ENCODE assay signal across 15 cellular contexts in genomic region chr6:45917439-45917838, GRCh38.
DNase-seq lines count a peak whose midpoint lies in the region; ATAC-seq and TF ChIP-seq lines count a peak whose summit lies in the region.
"Had no signal": no experiment of that assay in that cellular context is flagged by ENCODE, and none has a peak within 500 bp of the region (broad histone marks: within the 10 kb centered on the region; RNA-seq: fewer than 3 reads in every experiment).

No MANE protein-coding gene starts in this region.

- intact Hi-C loops in heart left ventricle (cut with DNase I) (loop anchor here in 3 of 10 donors (5.0 to 10.0 kb wide), 3 partner anchors 1263 to 1443 kb away; no protein-coding TSS in a partner anchor), psoas muscle (cut with DNase I) (no loop called here)

- H3K4me1 ChIP-seq in endodermal cell (ENCODE audit: control insufficient read depth, insufficient read depth, low read length) (no peaks in the 10 kb centered on the region), heart left ventricle (peaks cover 0 to 43% (median 15%) of the 10 kb centered on the region in 12 donors), psoas muscle (peaks cover 28% of the 10 kb centered on the region)
- H3K4me1 ChIP-seq: A549, BE2C had no signal

- TF ChIP-seq POLR2A in heart left ventricle (IDR thresholded peaks at IDR 0.05) = no peak

- H3K27ac ChIP-seq in endodermal cell (ENCODE audit: low read depth, low read length) (no peak overlapping the region), heart left ventricle (peak overlapping the region in 6 of 12 donors; percentile 28 to 67 (median 44)), psoas muscle (peak overlapping the region; percentile 46)
- H3K27ac ChIP-seq: A549, C4-2B, GM23248 had no signal

- peaks cover 3% of the 10 kb centered on the region for H3K4me1 Mint-ChIP-seq in endodermal cell
- H3K4me1 Mint-ChIP-seq in activated T-cell treated with anti-CD3 and anti-CD28 coated beads, Interleukin-2, amount 50 U/mL, for 4 hours (ENCODE audit: low read depth) = peaks cover 16% of the 10 kb centered on the region

- TF ChIP-seq CTCF in endodermal cell (conservative IDR thresholded peaks at IDR 0.05) = no peak
- no peak for TF ChIP-seq CTCF in heart left ventricle (IDR thresholded peaks at IDR 0.05)
- no peak for TF ChIP-seq CTCF in psoas muscle (IDR thresholded peaks at IDR 0.05)

- H3K27ac Mint-ChIP-seq in endodermal cell = no peak overlapping the region
- H3K27ac Mint-ChIP-seq: CD4-positive, alpha-beta memory T cell had no signal

- no peaks in the 10 kb centered on the region for H3K9me3 Mint-ChIP-seq in endodermal cell
- H3K9me3 Mint-ChIP-seq in activated T-cell treated with anti-CD3 and anti-CD28 coated beads, Interleukin-2, amount 50 U/mL, for 4 hours = no peaks in the 10 kb centered on the region
- H3K9me3 Mint-ChIP-seq: CD4-positive, alpha-beta memory T cell had no signal

- 87 to 95% methylated on average over 2 of the region's 2 CpGs for WGBS in endodermal cell (ENCODE audit: insufficient coverage in 1 of 2, insufficient read length in 1 of 2), 2 experiments
- WGBS in heart left ventricle, 4 donors = 36 to 69% (median 62%) methylated on average over 2 of the region's 2 CpGs
- 34 to 48% (median 35%) methylated on average over 2 of the region's 2 CpGs for WGBS in psoas muscle, 3 donors

- no peaks in the 10 kb centered on the region for H3K36me3 Mint-ChIP-seq in endodermal cell (ENCODE audit: low read depth)
- H3K36me3 Mint-ChIP-seq in activated T-cell treated with anti-CD3 and anti-CD28 coated beads, Interleukin-2, amount 50 U/mL, for 4 hours (ENCODE audit: insufficient read depth) = peaks cover 18% of the 10 kb centered on the region

- H3K9me3 ChIP-seq in endodermal cell (ENCODE audit: control insufficient read depth, low read length) (no peaks in the 10 kb centered on the region), heart left ventricle (no peaks in the 10 kb centered on the region), psoas muscle (no peaks in the 10 kb centered on the region)
- H3K9me3 ChIP-seq: A549, BE2C had no signal

- no peak overlapping the region for H3K4me3 Mint-ChIP-seq in endodermal cell
- no peak overlapping the region for H3K4me3 Mint-ChIP-seq in activated T-cell treated with anti-CD3 and anti-CD28 coated beads, Interleukin-2, amount 50 U/mL, for 4 hours
- H3K4me3 Mint-ChIP-seq: CD4-positive, alpha-beta memory T cell had no signal

- H3K27me3 Mint-ChIP-seq in endodermal cell (ENCODE audit: insufficient read depth) = peaks cover 12% of the 10 kb centered on the region
- H3K27me3 Mint-ChIP-seq in activated T-cell treated with anti-CD3 and anti-CD28 coated beads, Interleukin-2, amount 50 U/mL, for 4 hours (ENCODE audit: low read depth) = no peaks in the 10 kb centered on the region
- H3K27me3 Mint-ChIP-seq: CD4-positive, alpha-beta memory T cell had no signal

- ATAC-seq in heart left ventricle (peak; percentile 22 to 67 (median 52)), psoas muscle (peak; percentile 64 to 83 (median 76)), HG02623 (IDR thresholded peaks at IDR 0.05; ENCODE audit: unreplicated experiment) (no peak), HG03108 (IDR thresholded peaks at IDR 0.05; ENCODE audit: unreplicated experiment) (no peak)
- ATAC-seq in activated T-cell treated with anti-CD3 and anti-CD28 coated beads, Interleukin-2, amount 50 U/mL, for 4 hours = no peak
- ATAC-seq: A549, GM12878, HCT116 had no signal

- H3K27me3 ChIP-seq in endodermal cell (ENCODE audit: control insufficient read depth, insufficient read depth, low read length, poor library complexity, severe bottlenecking) (peaks cover 8% of the 10 kb centered on the region), heart left ventricle (no peaks in the 10 kb centered on the region), psoas muscle (ENCODE audit: insufficient read depth in 3 of 3, low read length in 2 of 3) (no peaks in the 10 kb centered on the region)
- H3K27me3 ChIP-seq: BE2C had no signal

- DNase-seq in endodermal cell = peak; percentile 2
- no peak for DNase-seq in heart left ventricle
- DNase-seq in left kidney (ENCODE audit: low read depth, low spot score) = peak; percentile 20
- DNase-seq in psoas muscle = no peak
- DNase-seq in activated T-cell treated with anti-CD3 and anti-CD28 coated beads, Interleukin-2, amount 50 U/mL, for 4 hours = no peak
- DNase-seq: BE2C; CD4-positive, alpha-beta memory T cell; DMS79; GM23248 had no signal

- H3K9ac ChIP-seq in endodermal cell (ENCODE audit: extremely low read depth, low read length, poor library complexity, severe bottlenecking) = no peak overlapping the region
- H3K9ac ChIP-seq: GM23248 had no signal

- H3K36me3 ChIP-seq in endodermal cell (ENCODE audit: control insufficient read depth, insufficient read depth, low read length) (no peaks in the 10 kb centered on the region), heart left ventricle (peaks cover 0 to 59% (median 19%) of the 10 kb centered on the region in 9 donors), psoas muscle (ENCODE audit: insufficient read depth in 1 of 2, low read depth in 1 of 2) (peaks cover 0 to 30% of the 10 kb centered on the region in 2 donors)
- H3K36me3 ChIP-seq: BE2C had no signal

- no peak overlapping the region for H3K4me3 ChIP-seq in endodermal cell (ENCODE audit: low read length)
- no peak overlapping the region for H3K4me3 ChIP-seq in heart left ventricle
- H3K4me3 ChIP-seq in psoas muscle = no peak overlapping the region
- H3K4me3 ChIP-seq: A549, GM12878, GM23248 had no signal

Comparison
In these comparisons a context has a peak if more than half of its experiments do, and no peak if none do; other contexts are left out.
1. DNase-seq: peak in endodermal cell (single experiment) and left kidney (single experiment); none in heart left ventricle (0 of 5), psoas muscle (0 of 2) and activated T-cell treated with anti-CD3 and anti-CD28 coated beads, Interleukin-2, amount 50 U/mL, for 4 hours (single experiment).
2. ATAC-seq: peak in heart left ventricle (4 of 4) and psoas muscle (4 of 4); none in activated T-cell treated with anti-CD3 and anti-CD28 coated beads, Interleukin-2, amount 50 U/mL, for 4 hours (0 of 2), HG02623 (single experiment) and HG03108 (single experiment).